In the genomic region with DNA sequence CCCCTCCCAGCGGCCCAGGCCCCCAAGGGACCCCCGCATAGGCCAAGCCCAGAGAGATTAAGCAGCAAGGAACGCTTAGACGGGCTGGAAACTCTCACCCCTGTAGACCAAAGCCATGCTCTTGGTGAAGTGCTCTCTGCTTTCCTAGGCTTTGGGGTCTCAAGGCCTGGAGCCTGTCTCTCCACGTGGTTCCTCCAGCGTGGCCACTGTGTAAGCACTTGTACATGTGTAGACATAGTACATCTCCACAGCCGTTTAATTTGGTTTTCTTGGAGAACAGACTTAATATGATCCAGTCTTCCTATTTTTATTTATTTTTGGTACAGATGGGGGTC, we compare ENCODE assay signal across 8 cellular contexts.
DNase-seq lines count a peak whose midpoint lies in the region; ATAC-seq and TF ChIP-seq lines count a peak whose summit lies in the region.

No MANE protein-coding gene starts in this region.

- H3K27ac ChIP-seq in brain microvascular endothelial cell (peak overlapping the region; percentile 75), muscle layer of duodenum (ENCODE audit: low read length) (peak overlapping the region; percentile 27)

- TF ChIP-seq CTCF in GM06990 (IDR thresholded peaks at IDR 0.05; ENCODE audit: insufficient read depth, low read length, poor library complexity, severe bottlenecking) (no peak), brain microvascular endothelial cell (IDR thresholded peaks at IDR 0.05; ENCODE audit: low read depth, low read length, missing control alignments) (no peak)

- peak overlapping the region; percentile 75 for H3K4me3 ChIP-seq in GM06990 (replicated peaks; ENCODE audit: low read depth, low read length)
- peak overlapping the region; percentile 58 for H3K4me3 ChIP-seq in brain microvascular endothelial cell (ENCODE audit: low read depth, low read length)
- peak overlapping the region; percentile 73 to 87 for H3K4me3 ChIP-seq in muscle layer of duodenum (ENCODE audit: low read depth in 1 of 2, low read length in 2 of 2)

- in situ Hi-C loops in brain microvascular endothelial cell (cut with HindIII; ENCODE audit: low pct_ligation_motif_present, low sequenced_read_pairs), result no loop called here

- DNase-seq in GM06990 (ENCODE audit: extremely low read depth, insufficient read length) (no peak), KG1 (lab: John Stamatoyannopoulos, UW) (peak; percentile 59), brain microvascular endothelial cell (no peak), ecto neural progenitor cell (ENCODE audit: low spot score) (no peak), nucleus accumbens (lab: John Stamatoyannopoulos, UW) (no peak)

- H3K9me3 ChIP-seq in muscle layer of duodenum (ENCODE audit: control insufficient read depth in 1 of 2, low read length in 2 of 2), result no peaks in the 10 kb centered on the region

- no peaks in the 10 kb centered on the region for H3K27me3 ChIP-seq in GM06990 (replicated peaks; ENCODE audit: control insufficient read depth, insufficient read depth, low read length)
- no peaks in the 10 kb centered on the region for H3K27me3 ChIP-seq in brain microvascular endothelial cell (replicated peaks)
- H3K27me3 ChIP-seq in muscle layer of duodenum (ENCODE audit: low read depth, low read length), result no peaks in the 10 kb centered on the region

- H3K36me3 ChIP-seq in GM06990 (ENCODE audit: control insufficient read depth, insufficient read depth, low read length) (peaks cover 2% of the 10 kb centered on the region), brain microvascular endothelial cell (replicated peaks) (peaks cover 3% of the 10 kb centered on the region), muscle layer of duodenum (ENCODE audit: control insufficient read depth in 1 of 2, insufficient read depth in 2 of 2, low read length in 2 of 2) (no peaks in the 10 kb centered on the region)

- ATAC-seq in GM19452 (IDR thresholded peaks at IDR 0.05; ENCODE audit: unreplicated experiment) (no peak), GM19023 (IDR thresholded peaks at IDR 0.05; ENCODE audit: unreplicated experiment) (no peak)

- H3K4me1 ChIP-seq in muscle layer of duodenum (ENCODE audit: control insufficient read depth in 1 of 2, insufficient read depth in 2 of 2, low read length in 2 of 2), result peaks cover 8 to 37% of the 10 kb centered on the region in 2 donors
